ENCODE assay signal across 8 cellular contexts in the genomic region with DNA sequence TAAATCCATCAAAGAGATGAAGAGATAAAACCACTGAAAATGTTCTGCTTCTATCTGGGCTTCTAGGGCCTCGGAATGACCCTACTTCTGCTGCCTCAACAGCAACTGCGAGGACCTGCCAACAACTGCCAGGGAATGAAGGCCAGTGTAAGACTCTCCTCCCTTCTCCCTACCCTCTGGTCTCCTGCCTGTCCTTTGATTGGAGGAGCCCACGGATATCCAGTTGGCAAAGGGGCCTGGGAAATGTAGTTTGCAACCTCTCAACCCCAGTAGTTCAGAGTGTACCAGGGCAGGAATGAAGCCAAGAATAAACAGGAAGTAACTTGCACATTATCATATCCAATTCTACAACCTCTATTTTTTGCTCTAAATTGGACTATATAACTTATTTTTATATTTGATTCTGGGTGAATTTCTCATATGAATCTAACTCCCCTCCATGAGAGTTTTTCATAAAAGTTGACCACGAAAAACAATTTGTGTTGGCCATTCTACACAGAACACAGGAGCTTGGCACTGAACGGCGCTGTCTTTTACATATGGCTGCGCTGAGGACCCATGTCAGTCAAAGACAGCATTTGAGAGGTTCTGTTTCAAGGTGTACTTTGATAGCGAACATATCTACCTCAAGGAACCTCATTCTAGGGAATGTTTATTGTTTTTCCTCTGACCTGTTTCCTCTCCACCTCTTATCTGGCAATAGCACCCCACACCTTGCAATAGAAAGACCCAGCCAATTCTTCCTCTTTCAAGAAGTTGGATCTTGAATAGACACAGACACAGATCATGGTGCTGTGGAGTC.
DNase-seq lines count a peak whose midpoint lies in the region; ATAC-seq, FAIRE-seq and TF ChIP-seq lines count a peak whose summit lies in the region.

No MANE protein-coding gene starts in this region.

- H3K4me3 Mint-ChIP-seq in CD14-positive monocyte, result no peak overlapping the region
- H3K4me3 Mint-ChIP-seq in nephron progenitor cell, result no peak overlapping the region

- ATAC-seq in HG03095 (IDR thresholded peaks at IDR 0.05; ENCODE audit: unreplicated experiment), result no peak
- no peak for ATAC-seq in GM19463 (IDR thresholded peaks at IDR 0.05; ENCODE audit: unreplicated experiment)

- H3K9me3 Mint-ChIP-seq in CD14-positive monocyte (peaks cover 0 to 6% (median 3%) of the 10 kb centered on the region in 7 donors), nephron progenitor cell (peaks cover 5% of the 10 kb centered on the region)

- peaks cover 15% of the 10 kb centered on the region for H3K4me1 Mint-ChIP-seq in CD14-positive monocyte
- peaks cover 14% of the 10 kb centered on the region for H3K4me1 Mint-ChIP-seq in nephron progenitor cell

- H3K36me3 Mint-ChIP-seq in CD14-positive monocyte (peaks cover 0 to 1% of the 10 kb centered on the region in 2 donors), nephron progenitor cell (ENCODE audit: low read depth) (no peaks in the 10 kb centered on the region)

- DNase-seq in CD14-positive monocyte (ENCODE audit: low spot score), result peak; percentile 72
- peak; percentile 90 for DNase-seq in KBM-7
- peak; percentile 37 for DNase-seq in SHP77 treated with DMSO at 0.1 percent for 48 hours (lab: John Stamatoyannopoulos, UW)
- peak; percentile 54 for DNase-seq in cardiac septum (ENCODE audit: low spot score)
- DNase-seq in urothelium cell line (ENCODE audit: low spot score), result peak; percentile 54
- DNase-seq in nephron progenitor cell, result no peak

- intact Hi-C loops in CD14-positive monocyte (cut with micrococcal nuclease) (no loop called here), cardiac septum (cut with DNase I) (loop anchor here (5.0 kb wide), 1 partner anchor 90 kb away; a partner anchor contains a TSS)

- in situ Hi-C loops in KBM-7 (cut with MboI; ENCODE audit: low pct_unique_long_range_greater_than_20kb, low sequenced_read_pairs), result no loop called here

- TF ChIP-seq CTCF in CD14-positive monocyte (IDR thresholded peaks at IDR 0.05), result no peak
- no peak for TF ChIP-seq CTCF in nephron progenitor cell (IDR thresholded peaks at IDR 0.05)

- H3K27me3 Mint-ChIP-seq in CD14-positive monocyte (ENCODE audit: low read depth in 3 of 3) (no peaks in the 10 kb centered on the region), nephron progenitor cell (ENCODE audit: low read depth, poor library complexity) (peaks cover 2% of the 10 kb centered on the region)

- H3K27ac Mint-ChIP-seq in CD14-positive monocyte (peak overlapping the region in 2 of 7 donors; percentile 53 to 57), nephron progenitor cell (no peak overlapping the region)

- no peak for FAIRE-seq in urothelium cell line (lab: Jason Lieb, UNC)
